ENCODE assay signal across 22 cellular contexts in the genomic region with DNA sequence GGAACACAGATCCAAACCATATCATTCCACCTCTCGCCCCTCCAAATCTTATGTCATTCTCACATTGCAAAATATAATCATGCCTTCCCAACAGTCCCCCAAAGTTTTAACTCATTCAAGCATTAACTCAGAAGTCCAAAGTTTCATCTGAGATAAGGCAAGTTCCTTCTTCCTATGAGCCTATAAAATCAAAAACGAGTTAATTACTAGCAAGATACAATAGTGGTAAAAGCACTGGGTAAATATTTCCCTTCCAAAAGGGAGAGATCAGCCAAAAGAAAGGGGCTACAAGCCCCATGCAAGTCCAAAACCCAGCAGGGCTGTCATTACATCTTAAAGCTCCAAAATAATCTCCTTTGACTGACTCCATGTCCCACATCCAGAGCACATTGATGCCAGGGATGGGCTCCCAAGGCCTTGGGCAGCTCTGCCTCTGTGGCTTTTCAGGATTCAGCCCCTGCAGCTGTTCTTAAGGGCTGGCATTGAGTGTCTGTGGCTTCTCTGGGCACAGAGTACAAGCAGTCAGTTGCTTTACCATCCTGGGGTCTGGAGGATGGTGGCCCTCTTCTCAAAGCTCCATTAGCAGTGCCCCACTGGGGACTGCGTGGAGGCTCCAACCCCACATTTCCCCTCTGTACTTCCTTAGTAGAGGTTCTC. TPM values are rescaled to one million over a fixed set of nuclear protein-coding genes. Genes with fewer than 3 reads are reported as not detected.
"Had no signal": no experiment of that assay in that cellular context is flagged by ENCODE, and none has a peak within 500 bp of the region (broad histone marks: within the 10 kb centered on the region; RNA-seq: fewer than 3 reads in every experiment).

No MANE protein-coding gene starts in this region.

- DNase-seq: KBM-7, MV-4-11, NCI-H1048, NCI-H1105, NCI-H1417, NCI-H1436 treated with DMSO at 0.1 percent for 48 hours, NCI-H1694 treated with DMSO at 0.1 percent for 48 hours, NCI-H1930, NCI-H2081, NCI-H2107, NCI-H2227 treated with DMSO at 0.1 percent for 48 hours, NCI-H510A, NCI-H524 treated with DMSO at 0.1 percent for 48 hours, NCI-H69, NCI-H774, Right ventricle myocardium superior, RPMI8226, SIG-M5 had no signal

- H3K4me3 ChIP-seq: SJSA1, SK-N-MC had no signal

- H3K36me3 ChIP-seq: SJSA1 had no signal

- H3K9me3 ChIP-seq: SJSA1 had no signal

- H3K27me3 ChIP-seq: SJSA1 had no signal

- H3K27ac ChIP-seq: SJSA1, SK-N-MC had no signal

RNA-seq across cellular contexts. Expression of a gene that starts 8.4 kb away (rescaled TPM):
- total RNA-seq: HT-29, MCF 10A, Right ventricle myocardium superior had no signal

RNA-seq across cellular contexts. Expression of a gene that starts 54.5 kb away (rescaled TPM):
- total RNA-seq: HT-29, MCF 10A, Right ventricle myocardium superior had no signal
